In genomic region chrX:129762448-129762847, GRCh38 we compare ENCODE assay signal across 18 cellular contexts. TPM values are rescaled to one million over a fixed set of nuclear protein-coding genes. Genes with fewer than 3 reads are reported as not detected.
A peak's percentile ranks its signal among the peaks of the same experiment; 100 is the strongest.
DNase-seq lines count a peak whose midpoint lies in the region; ATAC-seq and TF ChIP-seq lines count a peak whose summit lies in the region.
"Had no signal": no experiment of that assay in that cellular context is flagged by ENCODE, and none has a peak within 500 bp of the region (broad histone marks: within the 10 kb centered on the region; RNA-seq: fewer than 3 reads in every experiment).

No MANE protein-coding gene starts in this region.

- H3K27me3 Mint-ChIP-seq in chondrocyte (ENCODE audit: low read depth) (peaks cover 7% of the 10 kb centered on the region), GM23338 (ENCODE audit: insufficient read depth, low read depth, poor library complexity) (peaks cover 6% of the 10 kb centered on the region)
- H3K27me3 Mint-ChIP-seq: CD4-positive, CD25-positive, alpha-beta regulatory T cell had no signal

- H3K9me2 ChIP-seq in Loucy (replicated peaks; ENCODE audit: low read depth, low read length) (no peaks in the 10 kb centered on the region), Karpas-422 (replicated peaks; ENCODE audit: insufficient read depth, low read length) (no peaks in the 10 kb centered on the region), GM23338 (ENCODE audit: insufficient read depth) (no peaks in the 10 kb centered on the region)

- DNase-seq in chondrocyte (ENCODE audit: low spot score) (peak; percentile 29), Karpas-422 (no peak), GM23338 (ENCODE audit: low spot score) (no peak)
- DNase-seq in stimulated activated effector memory CD8-positive, alpha-beta T cell treated with anti-CD3 and anti-CD28 coated beads, Interleukin-12 subunit alpha, Interleukin-12 subunit beta, amount 100 ng/mL, for 72 hours (ENCODE audit: low spot score in 2 of 2): no peak
- DNase-seq: ACHN; BE2C; C1 segment of cervical spinal cord; CD4-positive, CD25-positive, alpha-beta regulatory T cell; CD8-positive, alpha-beta memory T cell; COR-L47; DMS 273 treated with DMSO at 0.1 percent for 48 hours; DMS53 had no signal

- H3K36me3 Mint-ChIP-seq in chondrocyte (ENCODE audit: low read depth) (no peaks in the 10 kb centered on the region), GM23338 (ENCODE audit: low read depth) (no peaks in the 10 kb centered on the region)
- H3K36me3 Mint-ChIP-seq in stimulated activated effector memory CD8-positive, alpha-beta T cell treated with anti-CD3 and anti-CD28 coated beads, Interleukin-12 subunit alpha, Interleukin-12 subunit beta, amount 100 ng/mL, for 72 hours: no peaks in the 10 kb centered on the region

- H3K79me2 ChIP-seq in Loucy (ENCODE audit: insufficient read depth, low read length) (peaks cover 2% of the 10 kb centered on the region; the same call in 1 of the 2 replicates), Karpas-422 (ENCODE audit: low read length) (no peaks in the 10 kb centered on the region), GM23338 (replicated peaks; ENCODE audit: insufficient read depth) (no peaks in the 10 kb centered on the region)

- H3K9me3 Mint-ChIP-seq in chondrocyte (ENCODE audit: low read depth): no peaks in the 10 kb centered on the region
- H3K9me3 Mint-ChIP-seq in stimulated activated effector memory CD8-positive, alpha-beta T cell treated with anti-CD3 and anti-CD28 coated beads, Interleukin-12 subunit alpha, Interleukin-12 subunit beta, amount 100 ng/mL, for 72 hours: no peaks in the 10 kb centered on the region
- no peaks in the 10 kb centered on the region for H3K9me3 Mint-ChIP-seq in GM23338
- H3K9me3 Mint-ChIP-seq: CD4-positive, CD25-positive, alpha-beta regulatory T cell; CD8-positive, alpha-beta memory T cell had no signal

- H3F3A ChIP-seq in Loucy (ENCODE audit: low read depth) (no peaks in the 10 kb centered on the region), GM23338 (replicated peaks; ENCODE audit: low read depth) (no peaks in the 10 kb centered on the region)

- H2AFZ ChIP-seq in Loucy (ENCODE audit: low read length) (no peak overlapping the region), Karpas-422 (ENCODE audit: low read length) (no peak overlapping the region), GM23338 (no peak overlapping the region)

- no peaks in the 10 kb centered on the region for H3K4me1 ChIP-seq in HEK293 (ENCODE audit: control insufficient read depth, insufficient read depth, low read length)
- peaks cover 57% of the 10 kb centered on the region for H3K4me1 ChIP-seq in Loucy (ENCODE audit: insufficient read depth, low read length, poor library complexity, severe bottlenecking)
- peaks cover 10% of the 10 kb centered on the region for H3K4me1 ChIP-seq in Karpas-422 (ENCODE audit: low read length)
- no peaks in the 10 kb centered on the region for H3K4me1 ChIP-seq in GM23338 (ENCODE audit: insufficient read depth)
- H3K4me1 ChIP-seq: BE2C, HAP-1 had no signal

- H3K4me3 Mint-ChIP-seq in chondrocyte (ENCODE audit: unreplicated experiment) (no peak overlapping the region), GM23338 (no peak overlapping the region)
- no peak overlapping the region for H3K4me3 Mint-ChIP-seq in stimulated activated effector memory CD8-positive, alpha-beta T cell treated with anti-CD3 and anti-CD28 coated beads, Interleukin-12 subunit alpha, Interleukin-12 subunit beta, amount 100 ng/mL, for 72 hours
- H3K4me3 Mint-ChIP-seq: CD8-positive, alpha-beta memory T cell had no signal

- no peaks in the 10 kb centered on the region for H4K20me1 ChIP-seq in Loucy (ENCODE audit: insufficient read depth, low read length, poor library complexity, severe bottlenecking)
- no peaks in the 10 kb centered on the region for H4K20me1 ChIP-seq in Karpas-422 (ENCODE audit: insufficient read depth, low read depth, low read length)
- H4K20me1 ChIP-seq in GM23338 (replicated peaks; ENCODE audit: insufficient read depth): no peaks in the 10 kb centered on the region

- H3K9me3 ChIP-seq in HEK293 (ENCODE audit: control insufficient read depth, insufficient read depth, low read depth, low read length) (no peaks in the 10 kb centered on the region), Loucy (ENCODE audit: insufficient read depth, low read depth, low read length) (no peaks in the 10 kb centered on the region), Karpas-422 (ENCODE audit: low read length) (no peaks in the 10 kb centered on the region)
- H3K9me3 ChIP-seq: BE2C, HAP-1 had no signal

- no peak overlapping the region for H3K27ac Mint-ChIP-seq in chondrocyte (ENCODE audit: unreplicated experiment)
- peak overlapping the region; percentile 20 for H3K27ac Mint-ChIP-seq in stimulated activated effector memory CD8-positive, alpha-beta T cell treated with anti-CD3 and anti-CD28 coated beads, Interleukin-12 subunit alpha, Interleukin-12 subunit beta, amount 100 ng/mL, for 72 hours
- H3K27ac Mint-ChIP-seq in GM23338: no peak overlapping the region

- no peak for TF ChIP-seq CTCF in HEK293 (tag by site-specific recombination; IDR thresholded peaks at IDR 0.05)
- TF ChIP-seq CTCF in Loucy (conservative IDR thresholded peaks at IDR 0.05; ENCODE audit: low read length): no peak
- no peak for TF ChIP-seq CTCF in chondrocyte (IDR thresholded peaks at IDR 0.05)
- no peak for TF ChIP-seq CTCF in GM23338 (conservative IDR thresholded peaks at IDR 0.05; ENCODE audit: low read depth in 2 of 2)

- POLR2A ChIA-PET in HEK293 (lab: Yijun Ruan, JAX): no interaction called here

- no peak overlapping the region for H3K4me3 ChIP-seq in HEK293 (ENCODE audit: low read depth, low read length)
- H3K4me3 ChIP-seq in Loucy (ENCODE audit: low read length, poor library complexity, severe bottlenecking): no peak overlapping the region
- H3K4me3 ChIP-seq in Karpas-422 (ENCODE audit: low read length): no peak overlapping the region
- H3K4me3 ChIP-seq in GM23338: no peak overlapping the region
- H3K4me3 ChIP-seq: HAP-1 had no signal

- H3K9ac ChIP-seq in Loucy (ENCODE audit: low read depth, low read length, poor library complexity, severe bottlenecking): peak overlapping the region; percentile 17
- H3K9ac ChIP-seq in Karpas-422 (ENCODE audit: low read length): no peak overlapping the region

- H3K36me3 ChIP-seq in HEK293 (ENCODE audit: control insufficient read depth in 2 of 2, insufficient read depth in 1 of 2, low read length in 2 of 2): no peaks in the 10 kb centered on the region
- H3K36me3 ChIP-seq in Loucy (ENCODE audit: insufficient read depth, low read length): no peaks in the 10 kb centered on the region
- H3K36me3 ChIP-seq in Karpas-422 (ENCODE audit: insufficient read depth, low read length): no peaks in the 10 kb centered on the region
- H3K36me3 ChIP-seq in GM23338 (ENCODE audit: insufficient read depth): no peaks in the 10 kb centered on the region
- H3K36me3 ChIP-seq: BE2C, HAP-1 had no signal

- H3K4me2 ChIP-seq in Loucy (ENCODE audit: low read depth, low read length, poor library complexity, severe bottlenecking) (no peak overlapping the region), Karpas-422 (ENCODE audit: low read depth, low read length, poor library complexity, severe bottlenecking) (no peak overlapping the region), GM23338 (no peak overlapping the region)

- H3K27me3 ChIP-seq in Loucy (ENCODE audit: insufficient read depth, low read length, poor library complexity, severe bottlenecking) (no peaks in the 10 kb centered on the region), Karpas-422 (ENCODE audit: low read length) (no peaks in the 10 kb centered on the region), GM23338 (ENCODE audit: insufficient read depth) (no peaks in the 10 kb centered on the region)
- H3K27me3 ChIP-seq: BE2C had no signal

- CTCF ChIA-PET in HEK293 (lab: Yijun Ruan, JAX): no interaction called here

- peaks cover 9% of the 10 kb centered on the region for H3K4me1 Mint-ChIP-seq in chondrocyte (ENCODE audit: low read depth)
- peaks cover 48% of the 10 kb centered on the region for H3K4me1 Mint-ChIP-seq in stimulated activated effector memory CD8-positive, alpha-beta T cell treated with anti-CD3 and anti-CD28 coated beads, Interleukin-12 subunit alpha, Interleukin-12 subunit beta, amount 100 ng/mL, for 72 hours
- H3K4me1 Mint-ChIP-seq in GM23338: no peaks in the 10 kb centered on the region

- no peak for ATAC-seq in stimulated activated effector memory CD8-positive, alpha-beta T cell treated with anti-CD3 and anti-CD28 coated beads, Interleukin-12 subunit alpha, Interleukin-12 subunit beta, amount 100 ng/mL, for 72 hours
- ATAC-seq in GM19035 (IDR thresholded peaks at IDR 0.05; ENCODE audit: unreplicated experiment) (no peak), GM23338 (no peak)

- H3K27ac ChIP-seq in HEK293 (ENCODE audit: extremely low read depth, low read depth, low read length) (no peak overlapping the region), Karpas-422 (ENCODE audit: low read length) (no peak overlapping the region), GM23338 (ENCODE audit: low read depth) (no peak overlapping the region)

TF ChIP-seq in GM23338, 12 proteins besides CTCF, POLR2A, EP300 and RAD21 (continues in another document):
- TF ChIP-seq STAT1 (IDR thresholded peaks at IDR 0.05; ENCODE audit: unreplicated experiment) (no peak), EZH2phosphoT487 (IDR thresholded peaks at IDR 0.05; ENCODE audit: unreplicated experiment) (no peak)

RNA-seq across cellular contexts. Expression of gene SASH3, which starts 17.3 kb away (rescaled TPM):
- total RNA-seq in chondrocyte: not detected in 3 replicates
- 63.0 and 103 TPM in 2 replicates for total RNA-seq in Karpas-422 (2014; rRNA removed; shearing (Covaris generic); ENCODE audit: low replicate concordance)
- not detected in 2 replicates for total RNA-seq in GM23338 (2014; rRNA removed; shearing (Covaris generic))
- polyA plus RNA-seq in GM23338 (2016; fragmentation: Nextera tagmentation; extraction: Ambion mirVana): 0.18 and 0.26 TPM in 2 replicates
- total RNA-seq: H4, HT-29 had no signal

RNA-seq across cellular contexts. Expression of gene XPNPEP2, which starts 23.7 kb away (rescaled TPM):
- total RNA-seq in chondrocyte: not detected in 3 replicates
- not detected in 2 replicates for total RNA-seq in Karpas-422 (2014; rRNA removed; shearing (Covaris generic); ENCODE audit: low replicate concordance)
- total RNA-seq in GM23338 (2014; rRNA removed; shearing (Covaris generic)): not detected in 2 replicates
- polyA plus RNA-seq in GM23338 (2016; fragmentation: Nextera tagmentation; extraction: Ambion mirVana): not detected in 2 replicates
- total RNA-seq: HT-29 had no signal

Comparison
In these comparisons a context has a peak if more than half of its experiments do, and no peak if none do; other contexts are left out.
1. RNA of gene SASH3, which starts 17.3 kb away (total RNA-seq): 63.0 to 103 TPM in Karpas-422; not detected in chondrocyte and not detected in GM23338; every median in the first group is over 10 times any median in the second.